26 cellular contexts compared by ENCODE assay signal in genomic region chr5:155633338-155633957, GRCh38.
"Had no signal": no experiment of that assay in that cellular context is flagged by ENCODE, and none has a peak within 500 bp of the region (broad histone marks: within the 10 kb centered on the region; RNA-seq: fewer than 3 reads in every experiment).

No MANE protein-coding gene starts in this region.

- H3K4me3 ChIP-seq: left lung, lung, neural progenitor cell, ovary, right atrium auricular region, right lobe of liver, smooth muscle cell, suprapubic skin, thoracic aorta, tibial artery, uterus had no signal

- H3K9me3 ChIP-seq: ovary, right atrium auricular region, right lobe of liver, suprapubic skin, thoracic aorta, tibial artery, uterus had no signal

- DNase-seq: head of caudate nucleus; hippocampal formation; left colon; mesendoderm; naive B cell; nephron progenitor cell; ovary; right lobe of liver; stimulated activated CD4-positive, alpha-beta T cell treated with anti-CD3 and anti-CD28 coated beads, Interleukin-12 subunit alpha, Interleukin-12 subunit beta, amount 100 ng/mL, for 4 hours; stimulated activated CD4-positive, alpha-beta T cell treated with anti-CD3 and anti-CD28 coated beads, Interleukin-15, amount 100 ng/mL, for 24 hours; stimulated activated CD4-positive, alpha-beta T cell treated with anti-CD3 and anti-CD28 coated beads, Interleukin-2, amount 100 ng/mL, for 24 hours; stimulated activated CD4-positive, alpha-beta T cell treated with anti-CD3 and anti-CD28 coated beads, Interleukin-4, amount 100 ng/mL, for 24 hours; stimulated activated naive CD4-positive, alpha-beta T cell treated with Interleukin-2 at 50 U/mL for 16 hours; tibial artery; trophoblast cell; uterus had no signal

- H3K27ac Mint-ChIP-seq: mesothelial cell of epicardium; naive B cell; nephron progenitor cell; neural progenitor cell; progenitor cell of endocrine pancreas; stimulated activated memory B cell treated with anti-CD40 and anti-IgM and Interleukin-4, amounts not matched to agents 10 μg/mL and 1 μg/mL and 100 μg/mL, for 72 hours had no signal

- H3K4me1 Mint-ChIP-seq: mesothelial cell of epicardium; naive B cell; nephron progenitor cell; neural progenitor cell; stimulated activated memory B cell treated with anti-CD40 and anti-IgM and Interleukin-4, amounts not matched to agents 10 μg/mL and 1 μg/mL and 100 μg/mL, for 72 hours had no signal

- H3K27ac ChIP-seq: left lung, neural progenitor cell, ovary, right atrium auricular region, right lobe of liver, suprapubic skin, thoracic aorta, tibial artery, uterus had no signal

- H3K27me3 ChIP-seq: left lung, neural progenitor cell, ovary, right atrium auricular region, right lobe of liver, suprapubic skin, tibial artery, uterus had no signal

- H3K36me3 Mint-ChIP-seq: mesothelial cell of epicardium; naive B cell; neural progenitor cell; stimulated activated memory B cell treated with anti-CD40 and anti-IgM and Interleukin-4, amounts not matched to agents 10 μg/mL and 1 μg/mL and 100 μg/mL, for 72 hours had no signal

- H3K9me3 Mint-ChIP-seq: mesothelial cell of epicardium had no signal

- H3K4me1 ChIP-seq: left lung, neural progenitor cell, right atrium auricular region, right lobe of liver, suprapubic skin, tibial artery, uterus had no signal

- H3K27me3 Mint-ChIP-seq: progenitor cell of endocrine pancreas had no signal

- ATAC-seq: left colon; left lung; stimulated activated memory B cell treated with anti-CD40 and anti-IgM and Interleukin-4, amounts not matched to agents 10 μg/mL and 1 μg/mL and 100 μg/mL, for 72 hours had no signal

- H3K4me3 Mint-ChIP-seq: mesothelial cell of epicardium; naive B cell; nephron progenitor cell; neural progenitor cell; stimulated activated memory B cell treated with anti-CD40 and anti-IgM and Interleukin-4, amounts not matched to agents 10 μg/mL and 1 μg/mL and 100 μg/mL, for 72 hours had no signal

- H3K36me3 ChIP-seq: left lung, neural progenitor cell, ovary, right atrium auricular region, right lobe of liver, suprapubic skin, thoracic aorta, tibial artery, uterus had no signal
